Comparison of ENCODE assay signal across 20 cellular contexts in genomic region chr7:43691611-43692010, GRCh38.
"Had no signal": no experiment of that assay in that cellular context is flagged by ENCODE, and none has a peak within 500 bp of the region (broad histone marks: within the 10 kb centered on the region; RNA-seq: fewer than 3 reads in every experiment).

No MANE protein-coding gene starts in this region.

- H3K4me1 ChIP-seq: gastroesophageal sphincter, parathyroid adenoma had no signal

- H3K27me3 Mint-ChIP-seq: activated CD4-positive, alpha-beta memory T cell treated with anti-CD3 and anti-CD28 coated beads for 36 hours; activated CD8-positive, alpha-beta memory T cell treated with anti-CD3 and anti-CD28 coated beads, Interleukin-2, amount 10 ng/mL, durations not matched to agents 7 days and 5 days; activated naive CD4-positive, alpha-beta T cell treated with anti-CD3 and anti-CD28 coated beads, Interleukin-2, amount 10 ng/mL, durations not matched to agents 7 days and 5 days had no signal

- H3K27me3 ChIP-seq: gastroesophageal sphincter, upper lobe of left lung had no signal

- DNase-seq: activated CD4-positive, alpha-beta memory T cell treated with anti-CD3 and anti-CD28 coated beads for 36 hours; activated CD4-positive, alpha-beta T cell treated with anti-CD3 and anti-CD28 coated beads for 48 hours; activated CD8-positive, alpha-beta memory T cell treated with anti-CD3 and anti-CD28 coated beads, Interleukin-2, amount 10 ng/mL, durations not matched to agents 7 days and 5 days; activated effector memory CD4-positive, alpha-beta T cell treated with anti-CD3 and anti-CD28 coated beads, Interleukin-2, amount 50 U/mL, for 16 hours; activated naive CD4-positive, alpha-beta T cell treated with anti-CD3 and anti-CD28 coated beads, Interleukin-2, amount 10 ng/mL, durations not matched to agents 7 days and 5 days; activated T-cell treated with anti-CD3 and anti-CD28 coated beads for 4 hours; amygdala; head of caudate nucleus; hypothalamus; left ventricle myocardium superior; mammary epithelial cell; midbrain; right cardiac atrium; stimulated activated CD4-positive, alpha-beta T cell treated with anti-CD3 and anti-CD28 coated beads, Interleukin-4, amount 100 ng/mL, for 24 hours; stimulated activated naive CD4-positive, alpha-beta T cell treated with Interleukin-2 at 50 U/mL for 16 hours; upper lobe of left lung had no signal

- H3K4me3 Mint-ChIP-seq: activated CD4-positive, alpha-beta memory T cell treated with anti-CD3 and anti-CD28 coated beads for 36 hours; activated CD8-positive, alpha-beta memory T cell treated with anti-CD3 and anti-CD28 coated beads, Interleukin-2, amount 10 ng/mL, durations not matched to agents 7 days and 5 days; activated naive CD4-positive, alpha-beta T cell treated with anti-CD3 and anti-CD28 coated beads, Interleukin-2, amount 10 ng/mL, durations not matched to agents 7 days and 5 days; nephron had no signal

- H3K27ac ChIP-seq: gastroesophageal sphincter, parathyroid adenoma, thoracic aorta, upper lobe of left lung had no signal

- H3K36me3 ChIP-seq: gastroesophageal sphincter, thoracic aorta, upper lobe of left lung had no signal

- H3K27ac Mint-ChIP-seq: activated CD4-positive, alpha-beta memory T cell treated with anti-CD3 and anti-CD28 coated beads for 36 hours; activated CD8-positive, alpha-beta memory T cell treated with anti-CD3 and anti-CD28 coated beads, Interleukin-2, amount 10 ng/mL, durations not matched to agents 7 days and 5 days; activated naive CD4-positive, alpha-beta T cell treated with anti-CD3 and anti-CD28 coated beads, Interleukin-2, amount 10 ng/mL, durations not matched to agents 7 days and 5 days; nephron had no signal

- ATAC-seq: activated CD8-positive, alpha-beta memory T cell treated with anti-CD3 and anti-CD28 coated beads, Interleukin-2, amount 10 ng/mL, durations not matched to agents 7 days and 5 days; gastroesophageal sphincter; left ventricle myocardium superior; right cardiac atrium had no signal

- H3K4me3 ChIP-seq: gastroesophageal sphincter, thoracic aorta, upper lobe of left lung had no signal

- H2AFZ ChIP-seq: parathyroid adenoma had no signal

- H3K9me3 ChIP-seq: gastroesophageal sphincter, thoracic aorta, upper lobe of left lung had no signal
